In the genomic region with DNA sequence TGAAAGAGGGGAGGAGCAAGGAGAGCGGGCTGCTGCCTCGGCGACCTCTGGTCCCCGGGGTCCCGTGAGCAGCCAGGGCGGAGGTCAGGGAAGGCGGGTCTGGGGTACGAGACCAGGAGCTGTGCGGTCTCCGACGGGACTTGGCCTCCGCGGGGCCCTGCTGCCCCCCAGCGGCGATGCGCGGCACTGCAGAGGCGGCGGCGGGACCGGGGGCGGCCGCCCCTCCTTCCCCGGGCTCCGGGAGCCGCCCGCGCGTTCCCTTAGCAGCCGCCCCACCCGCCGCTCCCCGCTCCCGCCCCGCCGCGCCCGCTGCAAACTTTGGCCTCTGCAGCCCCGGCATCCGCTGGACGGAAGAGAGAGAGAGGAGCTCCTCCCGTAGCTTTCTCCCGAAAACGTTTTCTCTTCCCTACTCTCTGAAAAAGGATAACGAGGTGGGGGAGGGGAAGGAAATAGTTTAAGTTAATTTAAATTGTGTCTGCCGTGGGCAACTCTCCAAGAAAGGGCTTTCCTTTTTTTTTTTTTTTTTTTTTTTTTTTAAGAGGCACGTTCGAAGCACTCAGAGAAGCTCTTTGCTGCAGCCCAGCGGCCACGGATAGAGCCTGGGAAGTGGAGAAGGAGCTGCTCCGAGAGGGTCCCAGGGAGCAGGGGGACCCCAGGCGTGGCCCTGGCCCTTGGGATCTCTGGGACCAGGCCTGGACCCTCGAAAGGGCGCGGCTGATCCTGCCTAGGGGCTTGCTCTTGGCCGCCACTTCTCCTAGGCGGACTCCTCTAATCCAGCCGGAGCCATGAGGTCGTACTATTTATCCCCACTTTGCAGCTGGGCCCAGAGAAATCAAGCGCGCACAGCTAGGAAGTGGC, we compare ENCODE assay signal across 2 cellular contexts.
TF ChIP-seq lines count a peak whose summit lies in the region.

No MANE protein-coding gene starts in this region.

TF ChIP-seq in IMR-90, 13 proteins besides CTCF, POLR2A, EP300 and RAD21 (continued from another document):
- TF ChIP-seq NFE2L2 (IDR thresholded peaks at IDR 0.05; ENCODE audit: low read depth, low read length) (no peak), BHLHE40 (IDR thresholded peaks at IDR 0.05; ENCODE audit: low read depth, low read length) (peak; percentile 42; the same call in 1 of the 2 replicates), FOS (IDR thresholded peaks at IDR 0.05; ENCODE audit: low read depth, low read length) (no peak), CHD1 (IDR thresholded peaks at IDR 0.05; ENCODE audit: low read depth, low read length) (no peak), RFX5 (IDR thresholded peaks at IDR 0.05; ENCODE audit: low read depth, low read length) (no peak)
- TF ChIP-seq, protein P1, sequence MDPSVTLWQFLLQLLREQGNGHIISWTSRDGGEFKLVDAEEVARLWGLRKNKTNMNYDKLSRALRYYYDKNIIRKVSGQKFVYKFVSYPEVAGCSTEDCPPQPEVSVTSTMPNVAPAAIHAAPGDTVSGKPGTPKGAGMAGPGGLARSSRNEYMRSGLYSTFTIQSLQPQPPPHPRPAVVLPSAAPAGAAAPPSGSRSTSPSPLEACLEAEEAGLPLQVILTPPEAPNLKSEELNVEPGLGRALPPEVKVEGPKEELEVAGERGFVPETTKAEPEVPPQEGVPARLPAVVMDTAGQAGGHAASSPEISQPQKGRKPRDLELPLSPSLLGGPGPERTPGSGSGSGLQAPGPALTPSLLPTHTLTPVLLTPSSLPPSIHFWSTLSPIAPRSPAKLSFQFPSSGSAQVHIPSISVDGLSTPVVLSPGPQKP (IDR thresholded peaks at IDR 0.05; ENCODE audit: borderline replicate concordance, low read depth, low read length) = no peak

TF ChIP-seq in SK-N-SH treated with all-trans-retinoic acid at 6 μM for 48 hours, 23 proteins besides CTCF, POLR2A, EP300 and RAD21 (continued from another document):
- TF ChIP-seq, protein P2, sequence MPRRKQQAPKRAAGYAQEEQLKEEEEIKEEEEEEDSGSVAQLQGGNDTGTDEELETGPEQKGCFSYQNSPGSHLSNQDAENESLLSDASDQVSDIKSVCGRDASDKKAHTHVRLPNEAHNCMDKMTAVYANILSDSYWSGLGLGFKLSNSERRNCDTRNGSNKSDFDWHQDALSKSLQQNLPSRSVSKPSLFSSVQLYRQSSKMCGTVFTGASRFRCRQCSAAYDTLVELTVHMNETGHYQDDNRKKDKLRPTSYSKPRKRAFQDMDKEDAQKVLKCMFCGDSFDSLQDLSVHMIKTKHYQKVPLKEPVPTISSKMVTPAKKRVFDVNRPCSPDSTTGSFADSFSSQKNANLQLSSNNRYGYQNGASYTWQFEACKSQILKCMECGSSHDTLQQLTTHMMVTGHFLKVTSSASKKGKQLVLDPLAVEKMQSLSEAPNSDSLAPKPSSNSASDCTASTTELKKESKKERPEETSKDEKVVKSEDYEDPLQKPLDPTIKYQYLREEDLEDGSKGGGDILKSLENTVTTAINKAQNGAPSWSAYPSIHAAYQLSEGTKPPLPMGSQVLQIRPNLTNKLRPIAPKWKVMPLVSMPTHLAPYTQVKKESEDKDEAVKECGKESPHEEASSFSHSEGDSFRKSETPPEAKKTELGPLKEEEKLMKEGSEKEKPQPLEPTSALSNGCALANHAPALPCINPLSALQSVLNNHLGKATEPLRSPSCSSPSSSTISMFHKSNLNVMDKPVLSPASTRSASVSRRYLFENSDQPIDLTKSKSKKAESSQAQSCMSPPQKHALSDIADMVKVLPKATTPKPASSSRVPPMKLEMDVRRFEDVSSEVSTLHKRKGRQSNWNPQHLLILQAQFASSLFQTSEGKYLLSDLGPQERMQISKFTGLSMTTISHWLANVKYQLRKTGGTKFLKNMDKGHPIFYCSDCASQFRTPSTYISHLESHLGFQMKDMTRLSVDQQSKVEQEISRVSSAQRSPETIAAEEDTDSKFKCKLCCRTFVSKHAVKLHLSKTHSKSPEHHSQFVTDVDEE (CRISPR knock-in tag; IDR thresholded peaks at IDR 0.05) = no peak
- TF ChIP-seq, protein P3, sequence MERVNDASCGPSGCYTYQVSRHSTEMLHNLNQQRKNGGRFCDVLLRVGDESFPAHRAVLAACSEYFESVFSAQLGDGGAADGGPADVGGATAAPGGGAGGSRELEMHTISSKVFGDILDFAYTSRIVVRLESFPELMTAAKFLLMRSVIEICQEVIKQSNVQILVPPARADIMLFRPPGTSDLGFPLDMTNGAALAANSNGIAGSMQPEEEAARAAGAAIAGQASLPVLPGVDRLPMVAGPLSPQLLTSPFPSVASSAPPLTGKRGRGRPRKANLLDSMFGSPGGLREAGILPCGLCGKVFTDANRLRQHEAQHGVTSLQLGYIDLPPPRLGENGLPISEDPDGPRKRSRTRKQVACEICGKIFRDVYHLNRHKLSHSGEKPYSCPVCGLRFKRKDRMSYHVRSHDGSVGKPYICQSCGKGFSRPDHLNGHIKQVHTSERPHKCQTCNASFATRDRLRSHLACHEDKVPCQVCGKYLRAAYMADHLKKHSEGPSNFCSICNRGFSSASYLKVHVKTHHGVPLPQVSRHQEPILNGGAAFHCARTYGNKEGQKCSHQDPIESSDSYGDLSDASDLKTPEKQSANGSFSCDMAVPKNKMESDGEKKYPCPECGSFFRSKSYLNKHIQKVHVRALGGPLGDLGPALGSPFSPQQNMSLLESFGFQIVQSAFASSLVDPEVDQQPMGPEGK (CRISPR knock-in tag; IDR thresholded peaks at IDR 0.05; ENCODE audit: borderline replicate concordance) = no peak
- no peak for TF ChIP-seq ZFP30 (CRISPR knock-in tag; IDR thresholded peaks at IDR 0.05)
